Comparison of ENCODE assay signal across 14 cellular contexts in genomic region chr17:78875331-78875730, GRCh38. TPM values are rescaled to one million over a fixed set of nuclear protein-coding genes. Genes with fewer than 3 reads are reported as not detected.
DNase-seq lines count a peak whose midpoint lies in the region; ATAC-seq and TF ChIP-seq lines count a peak whose summit lies in the region.
"Had no signal": no experiment of that assay in that cellular context is flagged by ENCODE, and none has a peak within 500 bp of the region (broad histone marks: within the 10 kb centered on the region; RNA-seq: fewer than 3 reads in every experiment).

No MANE protein-coding gene starts in this region.

- no peak overlapping the region for H3K4me3 ChIP-seq in AG04450 (ENCODE audit: low read depth, low read length)
- no peak overlapping the region for H3K4me3 ChIP-seq in esophagus muscularis mucosa
- H3K4me3 ChIP-seq in gastrocnemius medialis, result no peak overlapping the region
- H3K4me3 ChIP-seq: GM12878 had no signal

- in situ Hi-C loops in gastrocnemius medialis (cut with MboI; ENCODE audit: low sequenced_read_pairs in 4 of 4), result no loop called here

- no peak overlapping the region for H3K4me3 Mint-ChIP-seq in activated CD8-positive, alpha-beta T cell treated with anti-CD3 and anti-CD28 coated beads for 36 hours
- H3K4me3 Mint-ChIP-seq: central memory CD8-positive, alpha-beta T cell had no signal

- H3K4me1 ChIP-seq in esophagus muscularis mucosa, result peaks cover 64 to 76% (median 74%) of the 10 kb centered on the region in 4 donors
- H3K4me1 ChIP-seq in gastrocnemius medialis, result peaks cover 31 to 45% of the 10 kb centered on the region in 2 donors

- CTCF ChIA-PET in AG04450 (lab: Charles Lee), result interaction anchor here (2.7 kb wide), 1 partner anchor 10 kb away, joined by 25 read pairs; no protein-coding TSS in a partner anchor
- CTCF ChIA-PET in activated CD8-positive, alpha-beta T cell treated with anti-CD3 and anti-CD28 coated beads for 36 hours (lab: Charles Lee), result interaction anchor here (0.6 to 5.3 kb wide), 2 partner anchors 9 to 192 kb away, joined by 3 to 39 read pairs; no protein-coding TSS in a partner anchor

- H3K27me3 ChIP-seq in AG04450 (ENCODE audit: control insufficient read depth, insufficient read depth, low read length), result no peaks in the 10 kb centered on the region
- no peaks in the 10 kb centered on the region for H3K27me3 ChIP-seq in esophagus muscularis mucosa
- no peaks in the 10 kb centered on the region for H3K27me3 ChIP-seq in gastrocnemius medialis

- intact Hi-C loops in esophagus muscularis mucosa (cut with DNase I), result no loop called here
- intact Hi-C loops in gastrocnemius medialis (cut with DNase I; ENCODE audit: low total_unique reads), result no loop called here
- intact Hi-C loops in activated CD8-positive, alpha-beta T cell treated with anti-CD3 and anti-CD28 coated beads for 36 hours (cut with micrococcal nuclease), result no loop called here

- H3K27ac Mint-ChIP-seq in activated CD8-positive, alpha-beta T cell treated with anti-CD3 and anti-CD28 coated beads for 36 hours, result no peak overlapping the region

- 67% methylated on average over 2 of the region's 2 CpGs for WGBS in esophagus muscularis mucosa

- H3K36me3 ChIP-seq in esophagus muscularis mucosa (peaks cover 10 to 33% (median 28%) of the 10 kb centered on the region in 4 donors), gastrocnemius medialis (no peaks in the 10 kb centered on the region)

- no peak for ATAC-seq in gastrocnemius medialis
- no peak for ATAC-seq in GM18517 (IDR thresholded peaks at IDR 0.05; ENCODE audit: unreplicated experiment)
- no peak for ATAC-seq in HG03108 (IDR thresholded peaks at IDR 0.05; ENCODE audit: unreplicated experiment)
- no peak for ATAC-seq in activated CD8-positive, alpha-beta T cell treated with anti-CD3 and anti-CD28 coated beads for 36 hours
- ATAC-seq: GM12878 had no signal

- H3K9me3 ChIP-seq in AG04450 (ENCODE audit: control insufficient read depth, insufficient read depth, low read length), result no peaks in the 10 kb centered on the region; the same call in 1 of the 2 replicates
- H3K9me3 ChIP-seq in esophagus muscularis mucosa, result no peaks in the 10 kb centered on the region
- H3K9me3 ChIP-seq in gastrocnemius medialis, result no peaks in the 10 kb centered on the region

- peaks cover 15% of the 10 kb centered on the region for H3K4me1 Mint-ChIP-seq in activated CD8-positive, alpha-beta T cell treated with anti-CD3 and anti-CD28 coated beads for 36 hours (ENCODE audit: low read depth)

- DNase-seq in AG04450 (ENCODE audit: low read depth, low spot score) (no peak), NCI-H82 (lab: John Stamatoyannopoulos, UW) (peak; percentile 60), esophagus muscularis mucosa (ENCODE audit: extremely low spot score) (no peak), gastrocnemius medialis (no peak)
- DNase-seq in activated naive CD4-positive, alpha-beta T cell treated with anti-CD3 and anti-CD28 coated beads, Interleukin-2, amount 50 U/mL, for 16 hours, result no peak
- no peak for DNase-seq in activated CD8-positive, alpha-beta T cell treated with anti-CD3 and anti-CD28 coated beads for 36 hours
- DNase-seq: activated CD8-positive, alpha-beta memory T cell treated with anti-CD3 and anti-CD28 coated beads for 24 hours; NCI-H1048; NCI-H446 treated with DMSO at 0.1 percent for 48 hours; RPMI8226 had no signal

- no peaks in the 10 kb centered on the region for H3K9me3 Mint-ChIP-seq in activated CD8-positive, alpha-beta T cell treated with anti-CD3 and anti-CD28 coated beads for 36 hours
- H3K9me3 Mint-ChIP-seq: central memory CD8-positive, alpha-beta T cell had no signal

- TF ChIP-seq POLR2A in esophagus muscularis mucosa (IDR thresholded peaks at IDR 0.05; ENCODE audit: low read depth), result no peak
- TF ChIP-seq POLR2A in gastrocnemius medialis (IDR thresholded peaks at IDR 0.05), result no peak

- peak overlapping the region; percentile 47 for H3K27ac ChIP-seq in AG04450 (ENCODE audit: low read depth, low read length)
- peak overlapping the region; percentile 65 to 90 (median 74) for H3K27ac ChIP-seq in esophagus muscularis mucosa (replicated peaks in 1 of 4)
- H3K27ac ChIP-seq in gastrocnemius medialis, result peak overlapping the region; percentile 6 to 62 (median 18)

- POLR2A ChIA-PET in AG04450 (lab: Yijun Ruan, JAX), result interaction anchor here (1.6 kb wide), 1 partner anchor 13 kb away, joined by 5 read pairs; no protein-coding TSS in a partner anchor
- POLR2A ChIA-PET in activated CD8-positive, alpha-beta T cell treated with anti-CD3 and anti-CD28 coated beads for 36 hours (lab: Charles Lee), result no interaction called here

- no peak for TF ChIP-seq CTCF in AG04450 (IDR thresholded peaks at IDR 0.05; ENCODE audit: low read depth, low read length)
- no peak for TF ChIP-seq CTCF in esophagus muscularis mucosa (IDR thresholded peaks at IDR 0.05)
- TF ChIP-seq CTCF in gastrocnemius medialis (IDR thresholded peaks at IDR 0.05 in 4 of 5, conservative IDR thresholded peaks at IDR 0.05 in 1 of 5), result no peak
- no peak for TF ChIP-seq CTCF in activated CD8-positive, alpha-beta T cell treated with anti-CD3 and anti-CD28 coated beads for 36 hours (IDR thresholded peaks at IDR 0.05)

- no peak for TF ChIP-seq EP300 in esophagus muscularis mucosa (IDR thresholded peaks at IDR 0.05)

- H3K27me3 Mint-ChIP-seq in activated CD8-positive, alpha-beta T cell treated with anti-CD3 and anti-CD28 coated beads for 36 hours, result peaks cover 2% of the 10 kb centered on the region

- H3K36me3 Mint-ChIP-seq in activated CD8-positive, alpha-beta T cell treated with anti-CD3 and anti-CD28 coated beads for 36 hours (ENCODE audit: low read depth), result no peaks in the 10 kb centered on the region

RNA-seq across cellular contexts. Expression of gene CEP295NL, which starts 27.7 kb away (rescaled TPM):
- 0.11 and 0.19 TPM in 2 replicates for polyA plus RNA-seq in AG04450 (2011; rRNA removed)
- 1.5 and 1.8 TPM in 2 replicates for polyA minus RNA-seq in AG04450 (2011; rRNA and poly(A)+ RNA removed)
- 1 to 10 TPM in 3 of 4 donors, under 1 TPM in 1; 0.78 to 6.6 (median 2.3) TPM for total RNA-seq in esophagus muscularis mucosa
- under 1 TPM in 1 of 4 donors, not detected in 3; 0.16 TPM for total RNA-seq in gastrocnemius medialis
- under 1 TPM in 1 of 2 experiments, not detected in 1; 0.18 TPM for total RNA-seq in activated CD8-positive, alpha-beta T cell treated with anti-CD3 and anti-CD28 coated beads for 36 hours
- total RNA-seq: GM12878 had no signal
- polyA plus RNA-seq: GM12878 had no signal

RNA-seq across cellular contexts. Expression of gene USP36, which starts 34.7 kb away (rescaled TPM):
- polyA plus RNA-seq in AG04450 (2011; rRNA removed), result 18.3 and 19.2 TPM in 2 replicates
- 31.4 and 39.2 TPM in 2 replicates for polyA minus RNA-seq in AG04450 (2011; rRNA and poly(A)+ RNA removed)
- 10 to 100 TPM; 23.3 to 44.7 (median 32.2) TPM for total RNA-seq in esophagus muscularis mucosa
- total RNA-seq in gastrocnemius medialis, result 10 to 100 TPM; 15.2 to 21.1 (median 20.0) TPM
- 10 to 100 TPM; 86.3 to 93.2 TPM for total RNA-seq in activated CD8-positive, alpha-beta T cell treated with anti-CD3 and anti-CD28 coated beads for 36 hours

RNA-seq across cellular contexts. Expression of gene TIMP2, which starts 49.9 kb away (rescaled TPM):
- 356 and 387 TPM in 2 replicates for polyA plus RNA-seq in AG04450 (2011; rRNA removed)
- 165 and 172 TPM in 2 replicates for polyA minus RNA-seq in AG04450 (2011; rRNA and poly(A)+ RNA removed)
- total RNA-seq in esophagus muscularis mucosa, result 100 to 1,000 TPM; 177 to 315 (median 229) TPM
- total RNA-seq in gastrocnemius medialis, result 10 to 100 TPM; 20.4 to 28.7 (median 27.0) TPM
- total RNA-seq in activated CD8-positive, alpha-beta T cell treated with anti-CD3 and anti-CD28 coated beads for 36 hours, result 1 to 10 TPM; 2.4 to 2.5 TPM

Comparison
In these comparisons a context has a peak if more than half of its experiments do, and no peak if none do; other contexts are left out.
1. H3K27ac ChIP-seq: peak in every context shown above with its lines; median percentile 74 in esophagus muscularis mucosa; 47 in AG04450; 18 in gastrocnemius medialis.
2. RNA of gene TIMP2, which starts 49.9 kb away (total RNA-seq): 177 to 315 TPM in esophagus muscularis mucosa and 20.4 to 28.7 TPM in gastrocnemius medialis; 2.4 to 2.5 TPM in activated CD8-positive, alpha-beta T cell treated with anti-CD3 and anti-CD28 coated beads for 36 hours; every median in the first group is over 4 times any median in the second.